In genomic region chr18:13100942-13101658, GRCh38 we compare ENCODE assay signal across 14 cellular contexts.
"Had no signal": no experiment of that assay in that cellular context is flagged by ENCODE, and none has a peak within 500 bp of the region (broad histone marks: within the 10 kb centered on the region; RNA-seq: fewer than 3 reads in every experiment).

No MANE protein-coding gene starts in this region.

- H3K4me3 Mint-ChIP-seq: naive thymus-derived CD4-positive, alpha-beta T cell had no signal

- ATAC-seq: gastrocnemius medialis; left colon; naive thymus-derived CD4-positive, alpha-beta T cell had no signal

- H3K27ac Mint-ChIP-seq: naive thymus-derived CD4-positive, alpha-beta T cell had no signal

- DNase-seq: cortex of kidney; dorsolateral prefrontal cortex; effector memory CD4-positive, alpha-beta T cell; gastrocnemius medialis; kidney; left colon; mammary epithelial cell; naive thymus-derived CD4-positive, alpha-beta T cell; sigmoid colon; stimulated activated CD4-positive, alpha-beta T cell treated with anti-CD3 and anti-CD28 coated beads, Interleukin-2, amount 100 ng/mL, for 24 hours; stimulated activated CD4-positive, alpha-beta T cell treated with anti-CD3 and anti-CD28 coated beads, Interleukin-4, amount 100 ng/mL, for 4 hours; stimulated activated naive CD4-positive, alpha-beta T cell; stomach; trophoblast cell had no signal

- H3K27me3 Mint-ChIP-seq: naive thymus-derived CD4-positive, alpha-beta T cell had no signal
